ENCODE assay signal across 12 cellular contexts in the genomic region with DNA sequence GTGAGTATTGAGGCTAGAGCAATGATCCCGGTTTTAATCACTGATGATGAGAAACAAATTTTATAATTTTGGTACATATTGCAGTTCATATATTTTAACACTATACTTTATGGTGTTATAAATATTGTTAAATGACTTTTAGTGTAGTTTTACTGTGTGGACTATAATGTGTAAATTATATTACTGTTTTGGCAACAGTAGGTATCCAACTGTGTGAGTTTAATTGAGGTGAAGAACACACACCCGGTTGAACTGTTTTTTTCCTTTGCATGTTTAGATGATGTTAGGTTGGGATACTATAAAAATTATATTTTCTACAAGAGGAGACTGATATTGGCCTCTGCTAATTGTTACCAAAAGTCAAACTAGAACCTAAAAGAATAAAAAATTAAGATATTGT.
DNase-seq lines count a peak whose midpoint lies in the region; TF ChIP-seq lines count a peak whose summit lies in the region.
"Had no signal": no experiment of that assay in that cellular context is flagged by ENCODE, and none has a peak within 500 bp of the region (broad histone marks: within the 10 kb centered on the region; RNA-seq: fewer than 3 reads in every experiment).

No MANE protein-coding gene starts in this region.

- BruUV-seq in A673 (replicated peaks; lab: Mats Ljungman, UMichigan) = no TSS peak

- CTCF ChIA-PET in A673 (lab: Charles Lee) = no interaction called here

- H2AK5ac ChIP-seq in mesenchymal stem cell (ENCODE audit: low read length, severe bottlenecking) = no peak overlapping the region

- H3F3A ChIP-seq in GM23248 (ENCODE audit: insufficient read depth) = peaks cover 17% of the 10 kb centered on the region; the same call in 1 of the 2 replicates

- H3K9ac ChIP-seq in GM23248 (peak overlapping the region; percentile 86), mesenchymal stem cell (ENCODE audit: low read length) (peak overlapping the region; percentile 60)

- no peak overlapping the region for H2BK5ac ChIP-seq in mesenchymal stem cell (ENCODE audit: low read depth, low read length, poor library complexity, severe bottlenecking)

- TF ChIP-seq CTCF in VCaP (conservative IDR thresholded peaks at IDR 0.05) (no peak), uterus (IDR thresholded peaks at IDR 0.05) (no peak), A673 (conservative IDR thresholded peaks at IDR 0.05; ENCODE audit: low read depth, low read length) (no peak)

- DNase-seq in NCI-H446 (lab: John Stamatoyannopoulos, UW) = peak; percentile 29 to 56
- DNase-seq in NCI-H446 treated with DMSO at 0.1 percent for 48 hours (lab: John Stamatoyannopoulos, UW) = no peak
- no peak for DNase-seq in GM23248
- DNase-seq in mesenchymal stem cell = no peak
- DNase-seq in uterus = no peak
- DNase-seq in A673 (ENCODE audit: low spot score) = no peak
- DNase-seq in cortex of kidney (lab: John Stamatoyannopoulos, UW) = no peak
- DNase-seq: aorta, left cardiac atrium had no signal

- H3K79me2 ChIP-seq in GM23248 (ENCODE audit: insufficient read depth) = no peaks in the 10 kb centered on the region
- H3K79me2 ChIP-seq: hepatocyte had no signal

- 76 to 91% methylated on average over 2 of the region's 2 CpGs for WGBS in GM23248 (ENCODE audit: low coverage in 1 of 2, low lambda C conversion rate in 2 of 2, missing lambda C conversion rate in 2 of 2), 2 experiments
- 67% methylated on average over 1 of the region's 2 CpGs for WGBS in mesenchymal stem cell

- H2BK120ac ChIP-seq in mesenchymal stem cell (ENCODE audit: low read depth, low read length) = no peak overlapping the region

- in situ Hi-C loops in GM23248 (cut with MboI) = no loop called here

- H3K23ac ChIP-seq in mesenchymal stem cell (ENCODE audit: low read length in 2 of 2) = no peak overlapping the region

- TF ChIP-seq POLR2A in uterus (IDR thresholded peaks at IDR 0.05) = no peak

- H4K8ac ChIP-seq in mesenchymal stem cell (ENCODE audit: low read length) = no peak overlapping the region

- H3K4me2 ChIP-seq in GM23248 (ENCODE audit: unreplicated experiment) = peak overlapping the region; percentile 99
- H3K4me2 ChIP-seq in mesenchymal stem cell (ENCODE audit: low read length, poor library complexity, severe bottlenecking) = no peak overlapping the region

- H2AFZ ChIP-seq in GM23248 = no peak overlapping the region; the same call in 1 of the 2 replicates
- no peak overlapping the region for H2AFZ ChIP-seq in mesenchymal stem cell (ENCODE audit: low read depth, low read length)
- H2AFZ ChIP-seq: hepatocyte had no signal

- H3K4ac ChIP-seq in mesenchymal stem cell (ENCODE audit: low read depth in 1 of 2, low read length in 2 of 2) = no peak overlapping the region

- no peak overlapping the region for H2BK15ac ChIP-seq in mesenchymal stem cell (ENCODE audit: low read depth, poor library complexity, severe bottlenecking)

- H4K20me1 ChIP-seq in GM23248 (ENCODE audit: insufficient read depth) = no peaks in the 10 kb centered on the region

- H3K4me1 ChIP-seq in GM23248 (ENCODE audit: insufficient read depth) = peaks cover 15% of the 10 kb centered on the region
- peaks cover 4% of the 10 kb centered on the region for H3K4me1 ChIP-seq in mesenchymal stem cell (ENCODE audit: control insufficient read depth, insufficient read depth, low read depth, low read length)
- no peaks in the 10 kb centered on the region for H3K4me1 ChIP-seq in uterus
- peaks cover 5% of the 10 kb centered on the region for H3K4me1 ChIP-seq in A673 (ENCODE audit: insufficient read depth, low read length, poor library complexity, severe bottlenecking)

- H2BK12ac ChIP-seq in mesenchymal stem cell (ENCODE audit: low read length in 2 of 2) = no peak overlapping the region

- H3K36me3 ChIP-seq in GM23248 (ENCODE audit: low read depth) (peaks cover 19% of the 10 kb centered on the region), mesenchymal stem cell (ENCODE audit: control insufficient read depth in 1 of 2, insufficient read depth in 2 of 2, low read depth in 1 of 2, low read length in 2 of 2) (peaks cover 2 to 66% of the 10 kb centered on the region in 2 experiments), uterus (no peaks in the 10 kb centered on the region), A673 (ENCODE audit: insufficient read depth, low read length, poor library complexity, severe bottlenecking) (no peaks in the 10 kb centered on the region)
- H3K36me3 ChIP-seq: HAP-1 had no signal

- H3K27ac ChIP-seq in GM23248 (peak overlapping the region; percentile 86; the same call in 1 of the 2 replicates), VCaP (peak overlapping the region; percentile 88), mesenchymal stem cell (ENCODE audit: low read length, poor library complexity, severe bottlenecking) (no peak overlapping the region), uterus (no peak overlapping the region), A673 (ENCODE audit: low read depth, low read length, poor library complexity, severe bottlenecking) (no peak overlapping the region)

- H3K9me2 ChIP-seq in GM23248 (ENCODE audit: insufficient read depth) = no peaks in the 10 kb centered on the region

- H4K91ac ChIP-seq in mesenchymal stem cell (ENCODE audit: low read length) = no peak overlapping the region

- H3K4me3 ChIP-seq in GM23248 (no peak overlapping the region), mesenchymal stem cell (ENCODE audit: insufficient read depth in 1 of 2, low read depth in 1 of 2, low read length in 2 of 2) (no peak overlapping the region), uterus (no peak overlapping the region), A673 (ENCODE audit: low read depth, low read length, poor library complexity, severe bottlenecking) (no peak overlapping the region)
- H3K4me3 ChIP-seq: HAP-1, hepatocyte had no signal

- no peak overlapping the region for H3K18ac ChIP-seq in mesenchymal stem cell (ENCODE audit: low read depth in 1 of 2, low read length in 2 of 2)

- H3K14ac ChIP-seq in mesenchymal stem cell (ENCODE audit: low read length in 2 of 2) = no peak overlapping the region

- POLR2A ChIA-PET in A673 (lab: Charles Lee; ENCODE audit: low non-redundant PET) = no interaction called here

- peaks cover 2% of the 10 kb centered on the region for H3K79me1 ChIP-seq in mesenchymal stem cell (replicated peaks; ENCODE audit: low read length, poor library complexity, severe bottlenecking)

- no peaks in the 10 kb centered on the region for H3K27me3 ChIP-seq in GM23248 (replicated peaks; ENCODE audit: insufficient read depth)
- no peaks in the 10 kb centered on the region for H3K27me3 ChIP-seq in mesenchymal stem cell (ENCODE audit: control insufficient read depth in 1 of 2, insufficient read depth in 1 of 2, low read length in 2 of 2)
- H3K27me3 ChIP-seq in uterus = no peaks in the 10 kb centered on the region
- H3K27me3 ChIP-seq in A673 (replicated peaks; ENCODE audit: insufficient read depth, low read depth, low read length, poor library complexity) = no peaks in the 10 kb centered on the region
- H3K27me3 ChIP-seq: hepatocyte had no signal

- intact Hi-C loops in uterus (cut with DNase I; ENCODE audit: low total_unique reads) (no loop called here), A673 (cut with micrococcal nuclease; ENCODE audit: unreplicated experiment) (no loop called here)

- H3K9me3 ChIP-seq in GM23248 (ENCODE audit: low read depth) (no peaks in the 10 kb centered on the region), mesenchymal stem cell (ENCODE audit: control insufficient read depth, low read length) (no peaks in the 10 kb centered on the region), uterus (no peaks in the 10 kb centered on the region), A673 (ENCODE audit: low read depth, low read length, poor library complexity, severe bottlenecking) (no peaks in the 10 kb centered on the region)
- H3K9me3 ChIP-seq: HAP-1 had no signal

Comparison
In these comparisons a context has a peak if more than half of its experiments do, and no peak if none do; other contexts are left out.
1. DNase-seq: peak in NCI-H446 (2 of 2); none in NCI-H446 treated with DMSO at 0.1 percent for 48 hours (single experiment), GM23248 (single experiment), mesenchymal stem cell (single experiment), uterus (0 of 2), A673 (single experiment) and cortex of kidney (single experiment).
2. H3K27ac ChIP-seq: peak in GM23248 (single experiment) and VCaP (single experiment); none in mesenchymal stem cell (single experiment), uterus (0 of 2) and A673 (single experiment).